ENCODE assay signal across 21 cellular contexts in genomic region chr9:110248361-110248760, GRCh38. TPM values are rescaled to one million over a fixed set of nuclear protein-coding genes. Genes with fewer than 3 reads are reported as not detected.
DNase-seq lines count a peak whose midpoint lies in the region; ATAC-seq, FAIRE-seq and TF ChIP-seq lines count a peak whose summit lies in the region.
"Had no signal": no experiment of that assay in that cellular context is flagged by ENCODE, and none has a peak within 500 bp of the region (broad histone marks: within the 10 kb centered on the region; RNA-seq: fewer than 3 reads in every experiment).

No MANE protein-coding gene starts in this region.

- peak; percentile 48 for FAIRE-seq in HTR-8/SVneo (lab: Jason Lieb, UNC)

- H3K4me1 ChIP-seq in foreskin keratinocyte (peaks cover 9% of the 10 kb centered on the region), neutrophil (ENCODE audit: control insufficient read depth in 1 of 2, insufficient read depth in 1 of 2, low read depth in 1 of 2, low read length in 1 of 2) (peaks cover 9 to 23% of the 10 kb centered on the region in 2 experiments)

- TF ChIP-seq CTCF in foreskin keratinocyte (conservative IDR thresholded peaks at IDR 0.05) (no peak), neutrophil (IDR thresholded peaks at IDR 0.05) (no peak), dorsolateral prefrontal cortex (IDR thresholded peaks at IDR 0.05 in 54 of 56, conservative IDR thresholded peaks at IDR 0.05 in 2 of 56; ENCODE audit: low read depth in 1 of 56, partially characterized antibody in 56 of 56) (no peak)

- intact Hi-C loops in dorsolateral prefrontal cortex (cut with DNase I): no loop called here

- H3K27me3 ChIP-seq in foreskin keratinocyte (no peaks in the 10 kb centered on the region), neutrophil (no peaks in the 10 kb centered on the region), dorsolateral prefrontal cortex (no peaks in the 10 kb centered on the region)

- H3K4me3 ChIP-seq in neutrophil (ENCODE audit: low read depth in 1 of 2, low read length in 1 of 2): no peak overlapping the region
- H3K4me3 ChIP-seq in dorsolateral prefrontal cortex: no peak overlapping the region

- DNase-seq in HTR-8/SVneo (ENCODE audit: insufficient read length, low spot score): no peak
- peak; percentile 52 for DNase-seq in amniotic epithelial cell (ENCODE audit: low read depth)
- peak; percentile 48 to 53 for DNase-seq in foreskin keratinocyte
- DNase-seq in dorsolateral prefrontal cortex: no peak
- no peak for DNase-seq in SW480 (ENCODE audit: low spot score)
- no peak for DNase-seq in foreskin melanocyte
- DNase-seq: AML-193, DND-41, HCEC 1CT, KBM-7, MV-4-11, NCI-H1694 treated with DMSO at 0.1 percent for 48 hours, NCI-H226, NCI-H82, SHP77 treated with DMSO at 0.1 percent for 48 hours, SK-N-SH had no signal

- ATAC-seq in foreskin keratinocyte: peak; percentile 33
- ATAC-seq in GM21526 (IDR thresholded peaks at IDR 0.05; ENCODE audit: low FRiP score, unreplicated experiment): no peak

- H3K27ac ChIP-seq in foreskin keratinocyte: no peak overlapping the region
- peak overlapping the region; percentile 19 for H3K27ac ChIP-seq in neutrophil
- H3K27ac ChIP-seq in dorsolateral prefrontal cortex: no peak overlapping the region
- H3K27ac ChIP-seq: C4-2B had no signal

- no peaks in the 10 kb centered on the region for H3K9me3 ChIP-seq in neutrophil
- H3K9me3 ChIP-seq: SK-N-SH had no signal

- H3K36me3 ChIP-seq in neutrophil: peaks cover 70% of the 10 kb centered on the region

RNA-seq across cellular contexts. Expression of gene TXN, which starts 7.9 kb away (rescaled TPM):
- total RNA-seq in foreskin keratinocyte: 448 and 462 TPM in 2 replicates
- polyA plus RNA-seq in foreskin keratinocyte: 704 and 712 TPM in 2 replicates
- 100 to 1,000 TPM in 58 of 120 experiments, 10 to 100 TPM in 62; 47.1 to 137 (median 99.2) TPM for total RNA-seq in dorsolateral prefrontal cortex

RNA-seq across cellular contexts. Expression of gene C9orf152, which starts 40.4 kb away (rescaled TPM):
- total RNA-seq in foreskin keratinocyte (not detected in 2 replicates), dorsolateral prefrontal cortex (under 1 TPM in 17 of 120 experiments, not detected in 103; 0.16 to 0.55 (median 0.22) TPM)
- not detected in 2 replicates for polyA plus RNA-seq in foreskin keratinocyte
- total RNA-seq: G401, RPMI7951 had no signal
- polyA plus RNA-seq: SK-N-SH had no signal

Comparison
In these comparisons a context has a peak if more than half of its experiments do, and no peak if none do; other contexts are left out.
1. DNase-seq: peak in amniotic epithelial cell (single experiment) and foreskin keratinocyte (2 of 2); none in HTR-8/SVneo (single experiment), dorsolateral prefrontal cortex (0 of 10), SW480 (single experiment) and foreskin melanocyte (single experiment).